ENCODE assay signal across 8 cellular contexts in genomic region chr1:11838349-11839272, GRCh38. TPM values are rescaled to one million over a fixed set of nuclear protein-coding genes. Genes with fewer than 3 reads are reported as not detected.
DNase-seq lines count a peak whose midpoint lies in the region; ATAC-seq, FAIRE-seq and TF ChIP-seq lines count a peak whose summit lies in the region.

No MANE protein-coding gene starts in this region.

- no peaks in the 10 kb centered on the region for H3K4me1 ChIP-seq in kidney (ENCODE audit: control insufficient read depth in 1 of 2, insufficient read depth in 1 of 2, low read depth in 1 of 2, low read length in 2 of 2)

- in situ Hi-C loops in GM13976 (cut with MboI; ENCODE audit: low sequenced_read_pairs, unreplicated experiment): no loop called here

- H3K9ac ChIP-seq in kidney (ENCODE audit: low read length in 2 of 2): no peak overlapping the region

- DNase-seq in GM13976 (ENCODE audit: low spot score) (peak; percentile 95), NCI-H2196 (lab: John Stamatoyannopoulos, UW; ENCODE audit: unreplicated experiment) (peak; percentile 72), bronchial epithelial cell (ENCODE audit: low read depth) (peak; percentile 29), kidney (peak; percentile 90)
- DNase-seq in stimulated activated CD4-positive, alpha-beta T cell treated with anti-CD3 and anti-CD28 coated beads, Interleukin-1b, Interleukin-23, amount 100 ng/mL, for 48 hours: peak; percentile 69

- peak; percentile 78 to 88 for ATAC-seq in activated CD4-positive, CD25-positive, alpha-beta regulatory T cell treated with anti-CD3 and anti-CD28 coated beads, Interleukin-2, amount 50 U/mL, for 24 hours
- ATAC-seq in HG02623 (IDR thresholded peaks at IDR 0.05; ENCODE audit: unreplicated experiment): no peak

- H3K9me3 ChIP-seq in kidney (ENCODE audit: control insufficient read depth in 1 of 2, low read length in 2 of 2): no peaks in the 10 kb centered on the region

- H3K36me3 ChIP-seq in bronchial epithelial cell (ENCODE audit: control insufficient read depth, insufficient read depth, low read length) (peaks cover 37% of the 10 kb centered on the region), kidney (ENCODE audit: control insufficient read depth in 1 of 2, insufficient read depth in 2 of 2, low read length in 2 of 2) (peaks cover 61 to 70% of the 10 kb centered on the region in 2 donors)

- intact Hi-C loops in kidney (cut with DNase I): loop anchor here (5.0 kb wide), 1 partner anchor 54 kb away; no protein-coding TSS in a partner anchor

- peak; percentile 46 for FAIRE-seq in A204.1 (lab: Jason Lieb, UNC)
- FAIRE-seq in bronchial epithelial cell (lab: Jason Lieb, UNC): no peak
- no peak for FAIRE-seq in kidney (lab: Jason Lieb, UNC)

- H3K4me3 ChIP-seq in bronchial epithelial cell (ENCODE audit: low read depth, low read length) (no peak overlapping the region), kidney (ENCODE audit: low read length in 2 of 2) (no peak overlapping the region)

- H3K27me3 ChIP-seq in bronchial epithelial cell (ENCODE audit: control insufficient read depth, insufficient read depth, low read length): no peaks in the 10 kb centered on the region

- no peak overlapping the region for H3K27ac ChIP-seq in kidney (ENCODE audit: low read depth in 2 of 2, low read length in 2 of 2)

- TF ChIP-seq CTCF in GM13976 (IDR thresholded peaks at IDR 0.05; ENCODE audit: borderline replicate concordance, control extremely low read depth, extremely low read depth, insufficient read depth, missing control alignments): peak; percentile 96
- TF ChIP-seq CTCF in bronchial epithelial cell (IDR thresholded peaks at IDR 0.05; ENCODE audit: insufficient read depth, low read length, severe bottlenecking): peak; percentile 100
- peak; percentile 91 for TF ChIP-seq CTCF in kidney (IDR thresholded peaks at IDR 0.05; ENCODE audit: borderline replicate concordance, extremely low read depth, insufficient read depth)

RNA-seq across cellular contexts. Expression of gene NPPA, which starts 9.0 kb away (rescaled TPM):
- not detected in 2 replicates for total RNA-seq in bronchial epithelial cell
- total RNA-seq in kidney: 0.50 TPM
- polyA plus RNA-seq in kidney (ENCODE audit: insufficient read depth, low read depth, low replicate concordance): not detected

RNA-seq across cellular contexts. Expression of gene NPPB, which starts 20.1 kb away (rescaled TPM):
- total RNA-seq in bronchial epithelial cell: not detected in 2 replicates
- not detected for total RNA-seq in kidney
- polyA plus RNA-seq in kidney (ENCODE audit: insufficient read depth, low read depth, low replicate concordance): not detected

RNA-seq across cellular contexts. Expression of gene CLCN6, which starts 32.6 kb away (rescaled TPM):
- total RNA-seq in bronchial epithelial cell (4.5 and 6.6 TPM in 2 replicates), kidney (26.0 TPM)
- polyA plus RNA-seq in kidney (ENCODE audit: insufficient read depth, low read depth, low replicate concordance): 7.1 TPM

RNA-seq across cellular contexts. Expression of gene MTHFR, which starts 32.8 kb away (rescaled TPM):
- 16.3 and 21.6 TPM in 2 replicates for total RNA-seq in bronchial epithelial cell
- total RNA-seq in kidney: 65.5 TPM
- 10.6 TPM for polyA plus RNA-seq in kidney (ENCODE audit: insufficient read depth, low read depth, low replicate concordance)

Comparison
In these comparisons a context has a peak if more than half of its experiments do, and no peak if none do; other contexts are left out.
1. DNase-seq: peak in every context shown above with its lines; median percentile 95 in GM13976; 90 in kidney; 72 in NCI-H2196; 69 in stimulated activated CD4-positive, alpha-beta T cell treated with anti-CD3 and anti-CD28 coated beads, Interleukin-1b, Interleukin-23, amount 100 ng/mL, for 48 hours; 29 in bronchial epithelial cell.